ENCODE assay signal across 1 cellular context in the genomic region with DNA sequence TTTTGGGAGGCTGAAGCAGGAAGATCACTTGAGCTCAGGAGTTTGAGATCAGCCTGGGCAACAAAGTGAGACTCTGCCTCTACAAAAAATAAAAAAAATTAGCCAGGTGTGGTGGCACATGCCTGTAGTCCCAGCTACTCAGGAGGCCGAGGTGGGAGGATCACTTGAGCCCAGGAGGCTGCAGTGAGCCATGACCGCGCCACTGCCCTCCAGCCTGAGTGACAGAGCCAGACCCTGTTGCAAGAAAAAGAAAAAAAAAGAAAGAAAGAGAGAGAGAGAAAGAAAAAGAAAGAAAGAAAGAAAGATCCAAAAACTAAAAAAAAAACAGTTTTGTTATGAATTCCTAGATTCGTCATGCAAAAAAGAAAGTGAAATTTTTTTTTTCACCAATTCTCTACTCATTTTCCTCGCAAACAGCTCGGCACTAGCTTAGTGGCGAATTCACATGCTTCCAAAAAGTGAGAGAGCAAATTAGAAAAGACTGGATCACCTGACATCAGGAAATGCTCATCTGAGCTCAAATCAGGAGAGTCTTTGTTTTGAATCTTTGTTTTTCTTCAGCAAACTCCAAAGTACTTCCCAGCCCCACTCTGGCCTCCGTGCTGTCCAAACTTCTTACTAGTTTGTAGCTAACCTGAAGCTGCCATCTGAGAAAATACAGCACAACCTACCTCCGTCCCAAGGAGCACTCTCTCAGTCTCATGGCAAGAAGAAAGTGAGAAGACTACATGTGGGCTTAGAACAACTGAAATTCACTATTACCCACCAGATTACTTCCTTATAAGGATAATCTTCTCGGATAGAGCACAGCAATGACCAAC.
TF ChIP-seq lines count a peak whose summit lies in the region.

No MANE protein-coding gene starts in this region.

TF ChIP-seq in H1, 55 proteins besides CTCF, POLR2A, EP300 and RAD21:
- no peak for TF ChIP-seq NANOG (IDR thresholded peaks at IDR 0.05; ENCODE audit: insufficient read depth, low read depth, low read length, poor library complexity, severe bottlenecking)
- no peak for TF ChIP-seq SIRT6 (IDR thresholded peaks at IDR 0.05; ENCODE audit: low read length)
- no peak for TF ChIP-seq HDAC2 (IDR thresholded peaks at IDR 0.05; ENCODE audit: borderline replicate concordance in 1 of 2, low read depth in 2 of 2, low read length in 2 of 2)
- no peak for TF ChIP-seq TEAD4 (IDR thresholded peaks at IDR 0.05; ENCODE audit: low read depth, low read length)
- TF ChIP-seq JUN (IDR thresholded peaks at IDR 0.05; ENCODE audit: low read depth, low read length) = no peak
- TF ChIP-seq GTF2F1 (IDR thresholded peaks at IDR 0.05; ENCODE audit: borderline replicate concordance, low read depth, low read length) = no peak
- no peak for TF ChIP-seq JUND (IDR thresholded peaks at IDR 0.05; ENCODE audit: low read length)
- TF ChIP-seq, protein P1, sequence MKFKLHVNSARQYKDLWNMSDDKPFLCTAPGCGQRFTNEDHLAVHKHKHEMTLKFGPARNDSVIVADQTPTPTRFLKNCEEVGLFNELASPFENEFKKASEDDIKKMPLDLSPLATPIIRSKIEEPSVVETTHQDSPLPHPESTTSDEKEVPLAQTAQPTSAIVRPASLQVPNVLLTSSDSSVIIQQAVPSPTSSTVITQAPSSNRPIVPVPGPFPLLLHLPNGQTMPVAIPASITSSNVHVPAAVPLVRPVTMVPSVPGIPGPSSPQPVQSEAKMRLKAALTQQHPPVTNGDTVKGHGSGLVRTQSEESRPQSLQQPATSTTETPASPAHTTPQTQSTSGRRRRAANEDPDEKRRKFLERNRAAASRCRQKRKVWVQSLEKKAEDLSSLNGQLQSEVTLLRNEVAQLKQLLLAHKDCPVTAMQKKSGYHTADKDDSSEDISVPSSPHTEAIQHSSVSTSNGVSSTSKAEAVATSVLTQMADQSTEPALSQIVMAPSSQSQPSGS (IDR thresholded peaks at IDR 0.05; ENCODE audit: low read length) = no peak
- no peak for TF ChIP-seq SRF (IDR thresholded peaks at IDR 0.05; ENCODE audit: low read depth, low read length)
- no peak for TF ChIP-seq CEBPB (IDR thresholded peaks at IDR 0.05; ENCODE audit: low read depth, low read length)
- no peak for TF ChIP-seq SP2 (IDR thresholded peaks at IDR 0.05; ENCODE audit: low read length)
- no peak for TF ChIP-seq PHF8 (conservative IDR thresholded peaks at IDR 0.05; ENCODE audit: low read depth, low read length)
- no peak for TF ChIP-seq RBBP5 (IDR thresholded peaks at IDR 0.05; ENCODE audit: borderline replicate concordance, low read depth, low read length)
- TF ChIP-seq USF2 (IDR thresholded peaks at IDR 0.05; ENCODE audit: low read length) = no peak
- TF ChIP-seq TCF12 (IDR thresholded peaks at IDR 0.05; ENCODE audit: low read depth, low read length) = no peak
- TF ChIP-seq YY1 (IDR thresholded peaks at IDR 0.05; ENCODE audit: low read depth, low read length) = no peak
- TF ChIP-seq RNF2 (IDR thresholded peaks at IDR 0.05; ENCODE audit: borderline replicate concordance, low read depth, low read length, missing control alignments, poor library complexity, severe bottlenecking) = no peak
- no peak for TF ChIP-seq KDM5A (IDR thresholded peaks at IDR 0.05; ENCODE audit: low read length)
- TF ChIP-seq EGR1 (IDR thresholded peaks at IDR 0.05; ENCODE audit: borderline replicate concordance, low read depth, low read length) = no peak
